18 cellular contexts compared by ENCODE assay signal in genomic region chr10:131110241-131110783, GRCh38.
A peak's percentile ranks its signal among the peaks of the same experiment; 100 is the strongest.
DNase-seq lines count a peak whose midpoint lies in the region; ATAC-seq and TF ChIP-seq lines count a peak whose summit lies in the region.
"Had no signal": no experiment of that assay in that cellular context is flagged by ENCODE, and none has a peak within 500 bp of the region (broad histone marks: within the 10 kb centered on the region; RNA-seq: fewer than 3 reads in every experiment).

No MANE protein-coding gene starts in this region.

- TF ChIP-seq EP300 in esophagus muscularis mucosa (IDR thresholded peaks at IDR 0.05) = no peak

- no peak overlapping the region for H2AFZ ChIP-seq in H9 (ENCODE audit: low read length)
- no peak overlapping the region for H2AFZ ChIP-seq in osteoblast (ENCODE audit: low read length)

- no peak for ATAC-seq in stimulated activated memory B cell treated with anti-CD40 and anti-IgM and Interleukin-4, amounts not matched to agents 10 μg/mL and 1 μg/mL and 100 μg/mL, for 72 hours
- ATAC-seq: A549; CD8-positive, alpha-beta T cell had no signal

- no peak overlapping the region for H3K4ac ChIP-seq in H9 (ENCODE audit: low read depth, low read length)

- H2BK15ac ChIP-seq in H9 (ENCODE audit: low read depth, low read length) = no peak overlapping the region

- H4K20me1 ChIP-seq in H9 (ENCODE audit: control insufficient read depth, insufficient read depth, insufficient read length) (no peaks in the 10 kb centered on the region), osteoblast (ENCODE audit: insufficient read depth, low read length) (no peaks in the 10 kb centered on the region)
- H4K20me1 ChIP-seq: BLaER1 treated with 17β-estradiol and CSF1 and Interleukin-3, amounts not matched to agents 10 nM and 100 nM had no signal

- POLR2A ChIA-PET in A673 (lab: Charles Lee; ENCODE audit: low non-redundant PET) = no interaction called here

- H3K27me3 ChIP-seq in H9 (ENCODE audit: insufficient read depth, low read length) (no peaks in the 10 kb centered on the region), osteoblast (ENCODE audit: insufficient read depth, low read length) (no peaks in the 10 kb centered on the region), spleen (replicated peaks in 1 of 7) (no peaks in the 10 kb centered on the region), A673 (replicated peaks; ENCODE audit: insufficient read depth, low read depth, low read length, poor library complexity) (no peaks in the 10 kb centered on the region), esophagus muscularis mucosa (peaks cover 0 to 12% (median 0%) of the 10 kb centered on the region in 4 donors)
- H3K27me3 ChIP-seq: BE2C; BLaER1 treated with 17β-estradiol and CSF1 and Interleukin-3, amounts not matched to agents 10 nM and 100 nM had no signal

- TF ChIP-seq CTCF in H9 (conservative IDR thresholded peaks at IDR 0.05) (no peak), osteoblast (IDR thresholded peaks at IDR 0.05; ENCODE audit: extremely low read depth, low read depth, low read length) (no peak), spleen (IDR thresholded peaks at IDR 0.05 in 8 of 11, conservative IDR thresholded peaks at IDR 0.05 in 3 of 11) (no peak), A673 (conservative IDR thresholded peaks at IDR 0.05; ENCODE audit: low read depth, low read length) (no peak), esophagus muscularis mucosa (IDR thresholded peaks at IDR 0.05) (no peak)

- H3K4me3 ChIP-seq in osteoblast (ENCODE audit: insufficient read depth, low read length) = no peak overlapping the region
- H3K4me3 ChIP-seq in spleen = no peak overlapping the region
- H3K4me3 ChIP-seq in A673 (ENCODE audit: low read depth, low read length, poor library complexity, severe bottlenecking) = no peak overlapping the region
- H3K4me3 ChIP-seq in esophagus muscularis mucosa = no peak overlapping the region
- H3K4me3 ChIP-seq: A549; BLaER1 treated with 17β-estradiol and CSF1 and Interleukin-3, amounts not matched to agents 10 nM and 100 nM had no signal

- H3K79me1 ChIP-seq in H9 (ENCODE audit: insufficient read depth, low read depth, low read length, poor library complexity, severe bottlenecking) = no peaks in the 10 kb centered on the region

- H3K23ac ChIP-seq in H9 (ENCODE audit: insufficient read length, low read depth, low read length) = no peak overlapping the region

- H3K4me1 Mint-ChIP-seq in H9 = peaks cover 7 to 12% of the 10 kb centered on the region in 2 experiments
- H3K4me1 Mint-ChIP-seq in stimulated activated memory B cell treated with anti-CD40 and anti-IgM and Interleukin-4, amounts not matched to agents 10 μg/mL and 1 μg/mL and 100 μg/mL, for 72 hours = no peaks in the 10 kb centered on the region

- H3K14ac ChIP-seq in H9 (ENCODE audit: insufficient read depth, low read length) = no peak overlapping the region

- DNase-seq in H9 (no peak), osteoblast (ENCODE audit: insufficient read length, low spot score, missing footprints) (peak; percentile 84), spleen (peak; percentile 66), A673 (ENCODE audit: low spot score) (no peak), esophagus muscularis mucosa (ENCODE audit: extremely low spot score) (no peak)
- DNase-seq: 8988T; ACHN; BE2C; Caco-2; Calu3; CD4-positive, alpha-beta T cell; CD8-positive, alpha-beta T cell; DMS79 treated with DMSO at 0.1 percent for 48 hours; GF-D8 had no signal

- intact Hi-C loops in spleen (cut with DNase I; ENCODE audit: low total_unique reads) = no loop called here
- intact Hi-C loops in A673 (cut with micrococcal nuclease; ENCODE audit: unreplicated experiment) = no loop called here
- intact Hi-C loops in esophagus muscularis mucosa (cut with DNase I) = no loop called here

- no TSS peak for BruUV-seq in A673 (replicated peaks; lab: Mats Ljungman, UMichigan)

- H3K9me3 ChIP-seq in H9 (ENCODE audit: control insufficient read depth, low read depth, low read length) (no peaks in the 10 kb centered on the region), osteoblast (ENCODE audit: low read depth, low read length) (peaks cover 3% of the 10 kb centered on the region), spleen (peaks cover 0 to 18% (median 3%) of the 10 kb centered on the region in 8 donors), A673 (ENCODE audit: low read depth, low read length, poor library complexity, severe bottlenecking) (no peaks in the 10 kb centered on the region), esophagus muscularis mucosa (peaks cover 0 to 11% (median 2%) of the 10 kb centered on the region in 4 donors)
- H3K9me3 ChIP-seq: A549, BE2C had no signal

- no CpG with 5 or more reads among the region's 11 CpGs for WGBS in H9 (ENCODE audit: extremely low coverage, insufficient read length, low lambda C conversion rate)
- WGBS in spleen, 5 donors = 68 to 85% (median 72%) methylated on average over 11 of the region's 11 CpGs
- 85% methylated on average over 11 of the region's 11 CpGs for WGBS in esophagus muscularis mucosa

- CTCF ChIA-PET in A673 (lab: Charles Lee) = no interaction called here

- H2BK120ac ChIP-seq in H9 (ENCODE audit: low read depth, low read length, poor library complexity, severe bottlenecking) = no peak overlapping the region

- H3K56ac ChIP-seq in H9 (ENCODE audit: insufficient read length, low read depth, low read length) = no peak overlapping the region

- H3K4me2 ChIP-seq in H9 (ENCODE audit: insufficient read depth, insufficient read length, low read length) (no peak overlapping the region), osteoblast (ENCODE audit: insufficient read depth, low read length) (no peak overlapping the region)
- H3K4me2 ChIP-seq: A549; BLaER1 treated with 17β-estradiol and CSF1 and Interleukin-3, amounts not matched to agents 10 nM and 100 nM had no signal

- H3K23me2 ChIP-seq in H9 (ENCODE audit: insufficient read length, low read depth, low read length, poor library complexity, severe bottlenecking) = peaks cover 3% of the 10 kb centered on the region

- no peak overlapping the region for H2BK12ac ChIP-seq in H9 (ENCODE audit: insufficient read length, low read depth, low read length)

- no peak overlapping the region for H4K91ac ChIP-seq in H9 (ENCODE audit: insufficient read length, low read depth, low read length)

- no peak overlapping the region for H2BK5ac ChIP-seq in H9 (ENCODE audit: insufficient read length, low read length)

- H3K27ac Mint-ChIP-seq in H9 = no peak overlapping the region
- no peak overlapping the region for H3K27ac Mint-ChIP-seq in stimulated activated memory B cell treated with anti-CD40 and anti-IgM and Interleukin-4, amounts not matched to agents 10 μg/mL and 1 μg/mL and 100 μg/mL, for 72 hours
- H3K27ac Mint-ChIP-seq: CD4-positive, alpha-beta T cell; CD8-positive, alpha-beta T cell had no signal

- H3K18ac ChIP-seq in H9 (ENCODE audit: insufficient read length, low read depth, low read length) = peak overlapping the region; percentile 15

- no peak overlapping the region for H4K8ac ChIP-seq in H9 (replicated peaks; ENCODE audit: insufficient read length, low read depth, low read length)

- H3K27me3 Mint-ChIP-seq in H9 (ENCODE audit: low read depth) = no peaks in the 10 kb centered on the region; the same call in 1 of the 2 replicates
- H3K27me3 Mint-ChIP-seq in stimulated activated memory B cell treated with anti-CD40 and anti-IgM and Interleukin-4, amounts not matched to agents 10 μg/mL and 1 μg/mL and 100 μg/mL, for 72 hours = peaks cover 8% of the 10 kb centered on the region
- H3K27me3 Mint-ChIP-seq: CD4-positive, alpha-beta T cell had no signal

- no peak overlapping the region for H2BK20ac ChIP-seq in H9 (ENCODE audit: low read depth, low read length, poor library complexity, severe bottlenecking)

- H3K4me1 ChIP-seq in H9 (ENCODE audit: insufficient read depth, low read length) (no peaks in the 10 kb centered on the region), osteoblast (ENCODE audit: insufficient read depth, low read length) (no peaks in the 10 kb centered on the region), spleen (peaks cover 0 to 30% (median 4%) of the 10 kb centered on the region in 6 donors), A673 (ENCODE audit: insufficient read depth, low read length, poor library complexity, severe bottlenecking) (no peaks in the 10 kb centered on the region), esophagus muscularis mucosa (no peaks in the 10 kb centered on the region)
- H3K4me1 ChIP-seq: A549, BE2C, Caco-2 had no signal

- no peak overlapping the region for H3T11ph ChIP-seq in H9 (ENCODE audit: low read length)

- peaks cover 6 to 11% (median 10%) of the 10 kb centered on the region in 3 experiments; a peak in 6 of 7 replicates for H3K36me3 Mint-ChIP-seq in H9 (ENCODE audit: insufficient read depth in 1 of 3, low read depth in 3 of 3)
- H3K36me3 Mint-ChIP-seq in stimulated activated memory B cell treated with anti-CD40 and anti-IgM and Interleukin-4, amounts not matched to agents 10 μg/mL and 1 μg/mL and 100 μg/mL, for 72 hours = no peaks in the 10 kb centered on the region
- H3K36me3 Mint-ChIP-seq: CD8-positive, alpha-beta T cell had no signal

- TF ChIP-seq POLR2A in spleen (IDR thresholded peaks at IDR 0.05) (no peak), esophagus muscularis mucosa (IDR thresholded peaks at IDR 0.05; ENCODE audit: low read depth) (no peak)

- no peak overlapping the region for H3K9ac ChIP-seq in H9 (ENCODE audit: extremely low read depth, insufficient read length, low read length)
- H3K9ac ChIP-seq: BLaER1 treated with 17β-estradiol and CSF1 and Interleukin-3, amounts not matched to agents 10 nM and 100 nM had no signal

- no peak overlapping the region for H3K4me3 Mint-ChIP-seq in H9
- H3K4me3 Mint-ChIP-seq in stimulated activated memory B cell treated with anti-CD40 and anti-IgM and Interleukin-4, amounts not matched to agents 10 μg/mL and 1 μg/mL and 100 μg/mL, for 72 hours = no peak overlapping the region
- H3K4me3 Mint-ChIP-seq: CD4-positive, alpha-beta T cell; CD8-positive, alpha-beta T cell had no signal

- H2AK5ac ChIP-seq in H9 (ENCODE audit: insufficient read length, low read length) = no peak overlapping the region

- H3K9me3 Mint-ChIP-seq in H9 = peaks cover 8% of the 10 kb centered on the region in 2 experiments; a peak in 4 of 5 replicates
- H3K9me3 Mint-ChIP-seq in stimulated activated memory B cell treated with anti-CD40 and anti-IgM and Interleukin-4, amounts not matched to agents 10 μg/mL and 1 μg/mL and 100 μg/mL, for 72 hours = peaks cover 4% of the 10 kb centered on the region

- H4K5ac ChIP-seq in H9 (ENCODE audit: insufficient read length, low read depth, low read length) = no peak overlapping the region

- H3K79me2 ChIP-seq in H9 (ENCODE audit: insufficient read depth, low read length) (no peaks in the 10 kb centered on the region), osteoblast (ENCODE audit: insufficient read depth, low read length) (no peaks in the 10 kb centered on the region)

- H3K27ac ChIP-seq in H9 (ENCODE audit: insufficient read length, low read depth, low read length) (no peak overlapping the region), osteoblast (ENCODE audit: low read depth, low read length) (no peak overlapping the region), spleen (no peak overlapping the region), A673 (ENCODE audit: low read depth, low read length, poor library complexity, severe bottlenecking) (no peak overlapping the region), esophagus muscularis mucosa (replicated peaks in 1 of 4) (no peak overlapping the region)
- H3K27ac ChIP-seq: A549; BLaER1 treated with 17β-estradiol and CSF1 and Interleukin-3, amounts not matched to agents 10 nM and 100 nM; C4-2B had no signal

- H3K36me3 ChIP-seq in osteoblast (ENCODE audit: insufficient read depth, low read length) (no peaks in the 10 kb centered on the region), spleen (no peaks in the 10 kb centered on the region), A673 (ENCODE audit: insufficient read depth, low read length, poor library complexity, severe bottlenecking) (no peaks in the 10 kb centered on the region), esophagus muscularis mucosa (no peaks in the 10 kb centered on the region)
- H3K36me3 ChIP-seq: BE2C had no signal

Comparison
In these comparisons a context has a peak if more than half of its experiments do, and no peak if none do; other contexts are left out.
1. DNase-seq: peak in osteoblast (single experiment) and spleen (single experiment); none in H9 (single experiment), A673 (single experiment) and esophagus muscularis mucosa (single experiment).